In genomic region chr2:161434127-161434526, GRCh38 we compare ENCODE assay signal across 1 cellular context.
TF ChIP-seq lines count a peak whose summit lies in the region.

No MANE protein-coding gene starts in this region.

TF ChIP-seq in K562, 482 proteins besides CTCF, POLR2A, EP300 and RAD21 (continued from another document):
- no peak for TF ChIP-seq ZNF512 (tag; IDR thresholded peaks at IDR 0.05)
- 0 out of 2 replicates have a peak, but pooled peaks have one; percentile 39 for TF ChIP-seq TCF3 (CRISPR knock-in tag; IDR thresholded peaks at IDR 0.05)
- no peak for TF ChIP-seq NFIX (CRISPR knock-in tag; IDR thresholded peaks at IDR 0.05; ENCODE audit: low read depth)
- TF ChIP-seq KDM1A (IDR thresholded peaks at IDR 0.05): peak; percentile 38 to 63; a peak in 1 of 4 replicates
- TF ChIP-seq THRAP3 (IDR thresholded peaks at IDR 0.05; ENCODE audit: borderline replicate concordance): no peak
